ENCODE assay signal across 12 cellular contexts in genomic region chr15:69853572-69853971, GRCh38.
DNase-seq lines count a peak whose midpoint lies in the region; ATAC-seq, FAIRE-seq and TF ChIP-seq lines count a peak whose summit lies in the region.
"Had no signal": no experiment of that assay in that cellular context is flagged by ENCODE, and none has a peak within 500 bp of the region (broad histone marks: within the 10 kb centered on the region; RNA-seq: fewer than 3 reads in every experiment).

No MANE protein-coding gene starts in this region.

- H3K4me3 ChIP-seq in AG04450 (ENCODE audit: low read depth, low read length) (no peak overlapping the region), HUES6 (ENCODE audit: low read depth, low read length) (no peak overlapping the region), brain microvascular endothelial cell (ENCODE audit: low read depth, low read length) (no peak overlapping the region)
- H3K4me3 ChIP-seq: heart right ventricle had no signal

- in situ Hi-C loops in brain microvascular endothelial cell (cut with HindIII; ENCODE audit: low pct_ligation_motif_present, low sequenced_read_pairs) = no loop called here

- H3K27me3 ChIP-seq in AG04450 (ENCODE audit: control insufficient read depth, insufficient read depth, low read length) (no peaks in the 10 kb centered on the region), HUES6 (ENCODE audit: control insufficient read depth, insufficient read depth, low read length) (no peaks in the 10 kb centered on the region), brain microvascular endothelial cell (replicated peaks) (no peaks in the 10 kb centered on the region)

- CTCF ChIA-PET in AG04450 (lab: Charles Lee) = no interaction called here

- H3K36me3 ChIP-seq in HUES6 (ENCODE audit: control insufficient read depth, insufficient read depth, low read length) (no peaks in the 10 kb centered on the region), brain microvascular endothelial cell (replicated peaks) (no peaks in the 10 kb centered on the region)
- H3K36me3 ChIP-seq: heart right ventricle had no signal

- H3K4me1 ChIP-seq in HUES6 (ENCODE audit: control insufficient read depth, insufficient read depth, low read length) = peaks cover 51% of the 10 kb centered on the region; the same call in 1 of the 2 replicates
- H3K4me1 ChIP-seq: heart right ventricle had no signal

- no peak for ATAC-seq in HG03342 (IDR thresholded peaks at IDR 0.05; ENCODE audit: unreplicated experiment)
- no peak for ATAC-seq in HG03469 (IDR thresholded peaks at IDR 0.05; ENCODE audit: unreplicated experiment)
- ATAC-seq: heart right ventricle had no signal

- peak overlapping the region; percentile 47 for H3K27ac ChIP-seq in AG04450 (ENCODE audit: low read depth, low read length)
- H3K27ac ChIP-seq in HUES6 (ENCODE audit: low read depth, low read length) = no peak overlapping the region; the same call in 1 of the 2 replicates
- H3K27ac ChIP-seq in brain microvascular endothelial cell = peak overlapping the region; percentile 94
- H3K27ac ChIP-seq: heart right ventricle had no signal

- DNase-seq in AG04450 (ENCODE audit: low read depth, low spot score) (no peak), brain microvascular endothelial cell (peak; percentile 80), medulla oblongata (ENCODE audit: extremely low spot score) (peak; percentile 71), D721Med (ENCODE audit: insufficient read length, low spot score) (no peak), NCI-H187 (lab: John Stamatoyannopoulos, UW) (no peak)
- DNase-seq: activated CD4-positive, alpha-beta T cell treated with anti-CD3 and anti-CD28 coated beads, Interleukin-2, amount 50 U/mL, for 4 hours; CD4-positive, CD25-positive, alpha-beta regulatory T cell; heart right ventricle; NCI-H1048 had no signal

- POLR2A ChIA-PET in AG04450 (lab: Yijun Ruan, JAX) = no interaction called here

- no peak for TF ChIP-seq CTCF in AG04450 (IDR thresholded peaks at IDR 0.05; ENCODE audit: low read depth, low read length)
- TF ChIP-seq CTCF in brain microvascular endothelial cell (IDR thresholded peaks at IDR 0.05; ENCODE audit: low read depth, low read length, missing control alignments) = no peak
- no peak for TF ChIP-seq CTCF in D721Med (IDR thresholded peaks at IDR 0.05; ENCODE audit: insufficient read depth, missing control alignments)

- H3K9ac ChIP-seq in HUES6 (ENCODE audit: low read length) = peak overlapping the region; percentile 46

- no peak for FAIRE-seq in D721Med (lab: Jason Lieb, UNC)

- H3K9me3 ChIP-seq in AG04450 (ENCODE audit: control insufficient read depth, insufficient read depth, low read length) (no peaks in the 10 kb centered on the region; the same call in 1 of the 2 replicates), HUES6 (ENCODE audit: control insufficient read depth, insufficient read depth, low read depth, low read length) (no peaks in the 10 kb centered on the region)
- H3K9me3 ChIP-seq: heart right ventricle had no signal

Comparison
In these comparisons a context has a peak if more than half of its experiments do, and no peak if none do; other contexts are left out.
1. DNase-seq: peak in brain microvascular endothelial cell (single experiment) and medulla oblongata (single experiment); none in AG04450 (single experiment), D721Med (single experiment) and NCI-H187 (0 of 2).